In the genomic region with DNA sequence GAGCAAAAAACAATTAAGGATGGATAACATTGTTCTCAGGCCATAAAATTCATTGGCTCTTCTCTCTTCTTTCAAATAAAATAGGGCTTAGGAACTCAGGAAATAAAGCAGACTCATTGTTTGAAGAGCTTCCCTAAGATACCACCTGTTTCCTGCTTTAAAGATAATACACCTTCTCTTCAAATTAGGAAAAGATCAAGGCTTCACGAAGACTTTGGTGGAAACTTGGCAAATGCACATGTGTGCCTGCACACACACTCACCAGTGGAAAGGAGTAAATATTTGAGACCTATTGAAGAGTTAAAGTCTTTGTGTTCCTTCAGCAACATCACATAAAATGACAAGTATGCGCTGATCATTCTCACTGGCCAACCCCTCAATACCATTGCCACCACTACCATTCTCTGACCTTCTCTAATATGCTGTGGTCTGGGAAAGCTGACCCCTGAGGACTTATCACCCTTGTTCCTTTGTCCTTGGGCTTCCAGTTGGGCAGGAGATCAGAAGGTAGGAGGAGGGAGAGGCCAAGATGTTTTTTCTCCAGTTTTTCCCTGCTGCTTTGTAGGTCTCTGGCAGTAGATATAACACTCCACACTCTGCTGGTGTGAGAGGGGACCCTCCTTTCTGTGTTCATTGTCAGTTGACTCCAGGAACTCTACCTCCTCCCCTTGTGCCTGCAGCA, we compare ENCODE assay signal across 17 cellular contexts. TPM values are rescaled to one million over a fixed set of nuclear protein-coding genes. Genes with fewer than 3 reads are reported as not detected.
DNase-seq lines count a peak whose midpoint lies in the region; FAIRE-seq and TF ChIP-seq lines count a peak whose summit lies in the region.
"Had no signal": no experiment of that assay in that cellular context is flagged by ENCODE, and none has a peak within 500 bp of the region (broad histone marks: within the 10 kb centered on the region; RNA-seq: fewer than 3 reads in every experiment).

No MANE protein-coding gene starts in this region.

- H3K9me3 ChIP-seq in keratinocyte (ENCODE audit: control insufficient read depth, low read depth, low read length), result no peaks in the 10 kb centered on the region
- H3K9me3 ChIP-seq: SJSA1 had no signal

- no peaks in the 10 kb centered on the region for H4K20me1 ChIP-seq in keratinocyte (ENCODE audit: control insufficient read depth, extremely low read depth, insufficient read depth, low read length)

- peaks cover 8% of the 10 kb centered on the region for H3K4me1 ChIP-seq in keratinocyte (ENCODE audit: control insufficient read depth, extremely low read depth, insufficient read depth, low read length)
- H3K4me1 ChIP-seq: SJSA1 had no signal

- DNase-seq in DMS53 (lab: John Stamatoyannopoulos, UW), result peak; percentile 10
- DNase-seq in DMS53 treated with DMSO at 0.1 percent for 48 hours (lab: John Stamatoyannopoulos, UW; ENCODE audit: unreplicated experiment), result no peak
- DNase-seq in NCI-H146 (lab: John Stamatoyannopoulos, UW), result peak; percentile 33
- no peak for DNase-seq in keratinocyte (ENCODE audit: low read depth, low spot score)
- no peak for DNase-seq in GM19240 (ENCODE audit: insufficient read length, low spot score)
- DNase-seq in NCI-H524 (lab: John Stamatoyannopoulos, UW), result no peak
- DNase-seq in activated gamma-delta T cell (lab: John Stamatoyannopoulos, UW), result no peak
- DNase-seq: AML-193, DMS 273 treated with DMSO at 0.1 percent for 48 hours, GDM1, HCEC 1CT, NCI-H187 treated with DMSO at 0.1 percent for 48 hours, NCI-H526 treated with DMSO at 0.1 percent for 48 hours, PC-9 had no signal

- H3K9me1 ChIP-seq in keratinocyte (ENCODE audit: control insufficient read depth, extremely low read depth, insufficient read depth, low read length), result no peaks in the 10 kb centered on the region

- dilution Hi-C loops in keratinocyte (cut with MboI; ENCODE audit: extremely low pct_ligation_motif_present, low sequenced_read_pairs), result no loop called here

- H3K27ac ChIP-seq in VCaP (peak overlapping the region; percentile 83), keratinocyte (ENCODE audit: control insufficient read depth, insufficient read depth, low read length) (no peak overlapping the region)
- H3K27ac ChIP-seq: 22Rv1, PC-9, SJSA1 had no signal

- no peaks in the 10 kb centered on the region for H3K36me3 ChIP-seq in keratinocyte (ENCODE audit: control insufficient read depth in 2 of 2, extremely low read depth in 1 of 2, insufficient read depth in 2 of 2, low read length in 2 of 2)
- H3K36me3 ChIP-seq: SJSA1 had no signal

- H3K4me3 ChIP-seq in keratinocyte (ENCODE audit: control insufficient read depth in 2 of 3, extremely low read depth in 1 of 3, insufficient read depth in 2 of 3, low read depth in 1 of 3, low read length in 3 of 3), result no peak overlapping the region
- H3K4me3 ChIP-seq: PC-9, SJSA1 had no signal

- H3K27me3 ChIP-seq in keratinocyte (ENCODE audit: control insufficient read depth, extremely low read depth, insufficient read depth, low read length), result no peaks in the 10 kb centered on the region
- H3K27me3 ChIP-seq: SJSA1 had no signal

- H3K79me2 ChIP-seq in keratinocyte (ENCODE audit: control insufficient read depth, insufficient read depth, low read length), result no peaks in the 10 kb centered on the region

- peak; percentile 41 for FAIRE-seq in keratinocyte (lab: Jason Lieb, UNC)

- no peak overlapping the region for H3K9ac ChIP-seq in keratinocyte (ENCODE audit: control insufficient read depth, extremely low read depth, insufficient read depth, low read length)

- no peak for TF ChIP-seq CTCF in VCaP (conservative IDR thresholded peaks at IDR 0.05)
- no peak for TF ChIP-seq CTCF in keratinocyte (optimal IDR thresholded peaks at IDR 0.05 in 1 of 3, IDR thresholded peaks at IDR 0.05 in 1 of 3, conservative IDR thresholded peaks at IDR 0.05 in 1 of 3; ENCODE audit: extremely low read depth in 1 of 3, insufficient read depth in 2 of 3, low read length in 3 of 3)

- no peak overlapping the region for H2AFZ ChIP-seq in keratinocyte (ENCODE audit: control insufficient read depth, low read length)
- H2AFZ ChIP-seq: PC-9 had no signal

- no peak overlapping the region for H3K4me2 ChIP-seq in keratinocyte (ENCODE audit: control insufficient read depth, extremely low read depth, insufficient read depth, low read depth, low read length)
- H3K4me2 ChIP-seq: PC-9 had no signal

RNA-seq across cellular contexts. Expression of gene SPOPL, which starts 53.5 kb away (rescaled TPM):
- polyA plus RNA-seq in keratinocyte, result 9.1 to 16.5 TPM (median 11.4 TPM) in 3 replicates
- polyA plus RNA-seq in keratinocyte (2011; ENCODE audit: low read depth), result 13.7 TPM
- polyA plus RNA-seq in keratinocyte (2011; cell fraction: cytosol; rRNA removed), result 8.9 and 18.8 TPM in 2 replicates
- polyA plus RNA-seq in keratinocyte (2011; cell fraction: nucleus; rRNA removed), result 11.8 and 13.3 TPM in 2 replicates
- 9.8 and 9.9 TPM in 2 replicates for polyA plus RNA-seq in keratinocyte (2012; ENCODE audit: low replicate concordance)
- 3.8 to 20.0 TPM (median 8.4 TPM) in 3 replicates for polyA minus RNA-seq in keratinocyte
- polyA minus RNA-seq in keratinocyte (2011; cell fraction: cytosol; rRNA and poly(A)+ RNA removed), result 20.3 TPM
- 11.9 and 24.4 TPM in 2 replicates for polyA minus RNA-seq in keratinocyte (2011; cell fraction: nucleus; rRNA and poly(A)+ RNA removed)

Comparison
In these comparisons a context has a peak if more than half of its experiments do, and no peak if none do; other contexts are left out.
1. DNase-seq: peak in DMS53 (single experiment) and NCI-H146 (single experiment); none in DMS53 treated with DMSO at 0.1 percent for 48 hours (single experiment), keratinocyte (single experiment), GM19240 (single experiment), NCI-H524 (0 of 2) and activated gamma-delta T cell (single experiment).